9 cellular contexts compared by ENCODE assay signal in genomic region chr17:51860934-51861561, GRCh38.
DNase-seq lines count a peak whose midpoint lies in the region; ATAC-seq, FAIRE-seq and TF ChIP-seq lines count a peak whose summit lies in the region.
"Had no signal": no experiment of that assay in that cellular context is flagged by ENCODE, and none has a peak within 500 bp of the region (broad histone marks: within the 10 kb centered on the region; RNA-seq: fewer than 3 reads in every experiment).

No MANE protein-coding gene starts in this region.

- intact Hi-C loops in GM12878 (cut with micrococcal nuclease; ENCODE audit: unreplicated experiment) (loop anchor here (1.0 kb wide), 1 partner anchor 245 kb away; no protein-coding TSS in a partner anchor), Right ventricle myocardium superior (cut with DNase I) (no loop called here)

- no peak overlapping the region for H3K27ac Mint-ChIP-seq in mesothelial cell of epicardium
- H3K27ac Mint-ChIP-seq: stimulated activated naive CD8-positive, alpha-beta T cell treated with anti-CD3 and anti-CD28 coated beads, Interleukin-15, Interleukin-2, amounts not matched to agents 100 ng/mL and 50 ng/mL, for 24 hours had no signal

- H3K4me1 ChIP-seq in GM12878 (ENCODE audit: control insufficient read depth, insufficient read depth, low read length): no peaks in the 10 kb centered on the region
- no peaks in the 10 kb centered on the region for H3K4me1 ChIP-seq in suprapubic skin

- no peaks in the 10 kb centered on the region for H3K4me1 Mint-ChIP-seq in mesothelial cell of epicardium

- POLR2A ChIA-PET in GM12878 (lab: Charles Lee): no interaction called here

- H3K9me3 ChIP-seq in GM12878 (replicated peaks; ENCODE audit: control insufficient read depth, insufficient read depth, low read length): no peaks in the 10 kb centered on the region
- H3K9me3 ChIP-seq in suprapubic skin: no peaks in the 10 kb centered on the region

- H3K79me2 ChIP-seq in GM12878 (ENCODE audit: control insufficient read depth, insufficient read depth, low read length): no peaks in the 10 kb centered on the region

- BruUV-seq in GM12878 (replicated peaks; lab: Mats Ljungman, UMichigan): no TSS peak

- CTCF ChIA-PET in GM12878 (lab: Yijun Ruan, JAX): interaction anchor here (0.9 to 2.7 kb wide), 8 partner anchors 8 to 430 kb away, joined by 3 to 21 read pairs (median 4); no protein-coding TSS in a partner anchor

- TF ChIP-seq RAD21 in GM12878 (IDR thresholded peaks at IDR 0.05; ENCODE audit: insufficient read depth, low read depth, low read length): peak; percentile 40

- no peak overlapping the region for H3K9ac ChIP-seq in GM12878 (ENCODE audit: control insufficient read depth, insufficient read depth, low read length)

- SMC1A ChIA-PET in GM12878 (lab: Charles Lee; ENCODE audit: uncharacterized antibody, unreplicated experiment): interaction anchor here (0.7 to 1.1 kb wide), 2 partner anchors 86 to 223 kb away, joined by 3 read pairs; no protein-coding TSS in a partner anchor

- ATAC-seq in GM12878 (no peak), GM19455 (IDR thresholded peaks at IDR 0.05; ENCODE audit: unreplicated experiment) (no peak), Right ventricle myocardium superior (ENCODE audit: poor library complexity) (no peak)

- H3K36me3 ChIP-seq in GM12878 (ENCODE audit: control insufficient read depth in 2 of 2, insufficient read depth in 2 of 2, low read length in 1 of 2) (no peaks in the 10 kb centered on the region), suprapubic skin (no peaks in the 10 kb centered on the region)

- H2AFZ ChIP-seq in GM12878 (ENCODE audit: control insufficient read depth, low read depth, low read length): no peak overlapping the region

- in situ Hi-C loops in GM12878 (cut with MboI): no loop called here

- peak; percentile 2 for DNase-seq in GM12892 (ENCODE audit: insufficient read length)
- DNase-seq in NCI-H146 treated with DMSO at 0.1 percent for 48 hours (lab: John Stamatoyannopoulos, UW; ENCODE audit: unreplicated experiment): peak; percentile 3
- DNase-seq in GM12878 (ENCODE audit: low read depth, low spot score): no peak
- no peak for DNase-seq in mesothelial cell of epicardium (ENCODE audit: low spot score in 2 of 2, unreplicated experiment in 2 of 2)
- DNase-seq in Right ventricle myocardium superior: no peak
- DNase-seq in suprapubic skin (ENCODE audit: low spot score in 2 of 2): no peak

- no peaks in the 10 kb centered on the region; a peak in 1 of 4 replicates for H3K27me3 ChIP-seq in GM12878 (replicated peaks in 1 of 2; ENCODE audit: control insufficient read depth in 2 of 2, insufficient read depth in 2 of 2, low read length in 1 of 2)
- no peaks in the 10 kb centered on the region for H3K27me3 ChIP-seq in suprapubic skin

- FAIRE-seq in GM12892 (lab: Jason Lieb, UNC) (no peak), GM12878 (lab: Jason Lieb, UNC) (no peak)

- H3K4me2 ChIP-seq in GM12878 (ENCODE audit: control insufficient read depth, insufficient read depth): no peak overlapping the region

- peaks cover 34% of the 10 kb centered on the region for H3K27me3 Mint-ChIP-seq in mesothelial cell of epicardium (ENCODE audit: low read depth)

- RAD21 ChIA-PET in GM12878 (lab: Charles Lee; ENCODE audit: unreplicated experiment): no interaction called here

- 8% methylated on average over 6 of the region's 6 CpGs for WGBS in GM12878 (ENCODE audit: insufficient coverage, insufficient replicate concordance, low lambda C conversion rate, missing lambda C conversion rate)
- WGBS in suprapubic skin: 11% methylated on average over 6 of the region's 6 CpGs

- TF ChIP-seq EP300 in GM12878 (IDR thresholded peaks at IDR 0.05; ENCODE audit: borderline replicate concordance in 1 of 2, control insufficient read depth in 1 of 2, low read depth in 2 of 2, low read length in 2 of 2) (no peak), suprapubic skin (IDR thresholded peaks at IDR 0.05) (no peak)

- H3K27ac ChIP-seq in C4-2B (no peak overlapping the region), GM12878 (ENCODE audit: control insufficient read depth, insufficient read depth) (no peak overlapping the region), suprapubic skin (no peak overlapping the region)

- H3K36me3 Mint-ChIP-seq in mesothelial cell of epicardium: no peaks in the 10 kb centered on the region

- H3K4me3 ChIP-seq in GM12878: no peak overlapping the region
- H3K4me3 ChIP-seq in suprapubic skin: no peak overlapping the region

- H3K4me3 Mint-ChIP-seq in mesothelial cell of epicardium: no peak overlapping the region
- H3K4me3 Mint-ChIP-seq: stimulated activated naive CD8-positive, alpha-beta T cell treated with anti-CD3 and anti-CD28 coated beads, Interleukin-15, Interleukin-2, amounts not matched to agents 100 ng/mL and 50 ng/mL, for 24 hours had no signal

- TF ChIP-seq POLR2A in GM12892 (IDR thresholded peaks at IDR 0.05; ENCODE audit: low read depth, low read length): no peak
- no peak for TF ChIP-seq POLR2A in GM12878 (IDR thresholded peaks at IDR 0.05; ENCODE audit: low read depth, low read length)
- no peak for TF ChIP-seq POLR2A in suprapubic skin (IDR thresholded peaks at IDR 0.05)

- no peaks in the 10 kb centered on the region for H4K20me1 ChIP-seq in GM12878 (ENCODE audit: control insufficient read depth, insufficient read depth)

- TF ChIP-seq CTCF in C4-2B (conservative IDR thresholded peaks at IDR 0.05): peak; percentile 85
- TF ChIP-seq CTCF in GM12878 (IDR thresholded peaks at IDR 0.05 in 2 of 3, conservative IDR thresholded peaks at IDR 0.05 in 1 of 3; ENCODE audit: control insufficient read depth in 2 of 3, extremely low read depth in 1 of 3, insufficient read depth in 1 of 3, low read depth in 3 of 3, low read length in 3 of 3): peak; percentile 54 to 73 (median 57); a peak in 3 of 6 replicates
- peak; percentile 52 for TF ChIP-seq CTCF in mesothelial cell of epicardium (IDR thresholded peaks at IDR 0.05; ENCODE audit: unreplicated experiment)
- TF ChIP-seq CTCF in suprapubic skin (IDR thresholded peaks at IDR 0.05): peak in 1 of 2 donors; percentile 9

- no peaks in the 10 kb centered on the region for H3K9me3 Mint-ChIP-seq in mesothelial cell of epicardium

TF ChIP-seq in GM12878, 131 proteins besides CTCF, POLR2A, EP300 and RAD21:
- TF ChIP-seq SMC3 (IDR thresholded peaks at IDR 0.05; ENCODE audit: borderline replicate concordance, low read length): peak; percentile 40; the same call in 1 of the 2 replicates
- no peak for TF ChIP-seq IKZF2 (IDR thresholded peaks at IDR 0.05)
TF ChIP-seq in GM12878: peak in this region for 1.

Comparison
In these comparisons a context has a peak if more than half of its experiments do, and no peak if none do; other contexts are left out.
1. DNase-seq: peak in GM12892 (single experiment) and NCI-H146 treated with DMSO at 0.1 percent for 48 hours (single experiment); none in GM12878 (single experiment), mesothelial cell of epicardium (0 of 2), Right ventricle myocardium superior (single experiment) and suprapubic skin (0 of 2).